ENCODE assay signal across 1 cellular context in genomic region chr6:118651282-118652050, GRCh38.
TF ChIP-seq lines count a peak whose summit lies in the region.

Gene CEP85L (minus strand): TSS chr6:118651591. CDS start chr6:118651269, 322 bp downstream.

TF ChIP-seq in HepG2, 621 proteins besides CTCF, POLR2A, EP300 and RAD21 (continued from another document and continues in another):
- peak; percentile 37; the same call in 1 of the 2 replicates for TF ChIP-seq ZBTB2 (CRISPR knock-in tag; IDR thresholded peaks at IDR 0.05; ENCODE audit: low read depth)
- no peak for TF ChIP-seq HIC2 (CRISPR knock-in tag; IDR thresholded peaks at IDR 0.05; ENCODE audit: low read depth)
- no peak for TF ChIP-seq EZH2 (conservative IDR thresholded peaks at IDR 0.05; ENCODE audit: low read depth, low read length)
- TF ChIP-seq ZNF713 (CRISPR knock-in tag; IDR thresholded peaks at IDR 0.05), result 0 out of 2 replicates have a peak, but pooled peaks have one; percentile 76
- no peak for TF ChIP-seq ONECUT2 (CRISPR knock-in tag; IDR thresholded peaks at IDR 0.05)
- TF ChIP-seq TARDBP (CRISPR knock-in tag; IDR thresholded peaks at IDR 0.05), result no peak
- no peak for TF ChIP-seq SSRP1 (CRISPR knock-in tag; IDR thresholded peaks at IDR 0.05)
- TF ChIP-seq POGZ (CRISPR knock-in tag; IDR thresholded peaks at IDR 0.05), result peak; percentile 53; the same call in 1 of the 2 replicates
- 0 out of 2 replicates have a peak, but pooled peaks have one; percentile 34 for TF ChIP-seq SMAD3 (CRISPR knock-in tag; IDR thresholded peaks at IDR 0.05)
- no peak for TF ChIP-seq CHD4 (IDR thresholded peaks at IDR 0.05; ENCODE audit: borderline replicate concordance, low read length)
- TF ChIP-seq AGO2 (optimal IDR thresholded peaks at IDR 0.05; ENCODE audit: low read depth, low read length), result no peak
- TF ChIP-seq ZBTB37 (CRISPR knock-in tag; IDR thresholded peaks at IDR 0.05), result no peak
- no peak for TF ChIP-seq ZBTB44 (CRISPR knock-in tag; IDR thresholded peaks at IDR 0.05)
- no peak for TF ChIP-seq ZBTB25 (CRISPR knock-in tag; IDR thresholded peaks at IDR 0.05)
- TF ChIP-seq LCORL (IDR thresholded peaks at IDR 0.05), result no peak
- 0 out of 2 replicates have a peak, but pooled peaks have one; percentile 39 for TF ChIP-seq LCORL (CRISPR knock-in tag; IDR thresholded peaks at IDR 0.05)
- peak; percentile 29; the same call in 1 of the 2 replicates for TF ChIP-seq ZFP36L1 (CRISPR knock-in tag; IDR thresholded peaks at IDR 0.05)
- no peak for TF ChIP-seq ZNF614 (CRISPR knock-in tag; IDR thresholded peaks at IDR 0.05; ENCODE audit: borderline replicate concordance)
- no peak for TF ChIP-seq HOXD1 (CRISPR knock-in tag; IDR thresholded peaks at IDR 0.05)
- peak; percentile 74 for TF ChIP-seq PHF8 (CRISPR knock-in tag; IDR thresholded peaks at IDR 0.05)
- no peak for TF ChIP-seq CREB1 (IDR thresholded peaks at IDR 0.05)
- TF ChIP-seq CREB1 (CRISPR knock-in tag; IDR thresholded peaks at IDR 0.05), result no peak
- no peak; the same call in 1 of the 2 replicates for TF ChIP-seq ZNF605 (CRISPR knock-in tag; IDR thresholded peaks at IDR 0.05)
- no peak for TF ChIP-seq ZNF788 (CRISPR knock-in tag; IDR thresholded peaks at IDR 0.05; ENCODE audit: borderline replicate concordance)
- no peak for TF ChIP-seq DMTF1 (CRISPR knock-in tag; IDR thresholded peaks at IDR 0.05)
- no peak for TF ChIP-seq THYN1 (CRISPR knock-in tag; IDR thresholded peaks at IDR 0.05; ENCODE audit: borderline replicate concordance, low read depth)
- no peak for TF ChIP-seq ZNF224 (CRISPR knock-in tag; IDR thresholded peaks at IDR 0.05)
- TF ChIP-seq CREBL2 (CRISPR knock-in tag; IDR thresholded peaks at IDR 0.05; ENCODE audit: borderline replicate concordance), result no peak; the same call in 1 of the 2 replicates
- 0 out of 2 replicates have a peak, but pooled peaks have one; percentile 19 for TF ChIP-seq BORCS8-MEF2B (CRISPR knock-in tag; IDR thresholded peaks at IDR 0.05)
- peak; percentile 22; the same call in 1 of the 2 replicates for TF ChIP-seq MXD3 (CRISPR knock-in tag; IDR thresholded peaks at IDR 0.05)
- no peak for TF ChIP-seq ZNF639 (CRISPR knock-in tag; conservative IDR thresholded peaks at IDR 0.05)
- no peak for TF ChIP-seq ARNTL (CRISPR knock-in tag; IDR thresholded peaks at IDR 0.05)
- TF ChIP-seq SRSF9 (IDR thresholded peaks at IDR 0.05; ENCODE audit: borderline replicate concordance, insufficient read depth, low read depth, low read length, poor library complexity, severe bottlenecking), result no peak
- TF ChIP-seq PHF5A (CRISPR knock-in tag; IDR thresholded peaks at IDR 0.05; ENCODE audit: low read depth, unreplicated experiment), result no peak
- no peak for TF ChIP-seq ZBTB34 (CRISPR knock-in tag; IDR thresholded peaks at IDR 0.05)
- TF ChIP-seq TCF12 (IDR thresholded peaks at IDR 0.05), result no peak
- no peak for TF ChIP-seq TCF12 (CRISPR knock-in tag; IDR thresholded peaks at IDR 0.05)
- no peak for TF ChIP-seq PLSCR1 (CRISPR knock-in tag; IDR thresholded peaks at IDR 0.05; ENCODE audit: borderline replicate concordance)
- TF ChIP-seq ZMYM3 (CRISPR knock-in tag; IDR thresholded peaks at IDR 0.05), result no peak
- TF ChIP-seq E2F1 (CRISPR knock-in tag; IDR thresholded peaks at IDR 0.05), result 0 out of 2 replicates have a peak, but pooled peaks have one; percentile 24
- peak; percentile 7; the same call in 1 of the 2 replicates for TF ChIP-seq PATZ1 (CRISPR knock-in tag; IDR thresholded peaks at IDR 0.05)
- TF ChIP-seq GLMP (CRISPR knock-in tag; IDR thresholded peaks at IDR 0.05; ENCODE audit: borderline replicate concordance), result no peak
- TF ChIP-seq U2AF2 (IDR thresholded peaks at IDR 0.05; ENCODE audit: low read depth, low read length), result no peak
